Comparison of ENCODE assay signal across 9 cellular contexts in the genomic region with DNA sequence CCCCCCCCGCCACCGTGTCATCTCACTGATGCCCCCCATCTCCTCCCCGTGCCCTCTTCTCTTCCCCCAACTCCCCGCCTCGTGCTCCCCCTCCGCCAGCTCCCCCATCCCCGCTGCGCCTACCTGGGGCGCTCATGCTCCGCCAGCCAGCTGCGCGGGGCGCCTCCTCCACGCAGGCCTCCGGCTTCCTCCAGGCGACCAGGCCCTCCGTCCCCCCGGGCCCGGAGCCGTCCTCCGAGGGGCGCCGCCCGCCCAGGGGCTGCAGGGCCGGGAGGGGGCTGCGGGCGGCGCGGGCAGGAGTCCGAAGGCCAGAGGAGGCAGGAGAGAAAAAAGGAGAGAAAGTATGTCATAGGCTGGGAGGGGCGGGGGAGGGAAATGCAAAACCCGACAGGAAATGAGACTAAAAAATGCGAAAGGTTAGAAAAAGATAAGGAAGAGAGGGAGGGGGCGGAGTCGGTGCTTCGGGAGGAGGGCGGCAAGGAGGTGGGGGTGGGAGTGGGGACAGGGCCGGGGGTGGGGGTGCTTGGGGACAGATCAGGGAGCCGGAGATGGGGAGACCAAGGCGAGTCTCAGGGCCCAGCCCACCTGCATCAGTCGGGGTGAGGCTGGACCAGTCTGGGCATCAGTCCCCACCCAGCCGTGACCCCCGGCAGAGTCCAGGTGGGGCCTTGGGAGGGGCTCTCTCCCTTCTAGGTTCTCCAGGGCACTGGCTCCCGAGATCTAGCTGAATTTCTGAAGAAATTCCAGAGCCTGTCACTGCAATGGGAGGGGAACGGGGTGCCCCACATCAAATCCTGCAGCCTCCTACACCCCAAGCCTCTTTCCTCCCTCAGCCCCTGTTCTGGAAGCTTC. TPM values are rescaled to one million over a fixed set of nuclear protein-coding genes. Genes with fewer than 3 reads are reported as not detected.
DNase-seq lines count a peak whose midpoint lies in the region; ATAC-seq and TF ChIP-seq lines count a peak whose summit lies in the region.
"Had no signal": no experiment of that assay in that cellular context is flagged by ENCODE, and none has a peak within 500 bp of the region (broad histone marks: within the 10 kb centered on the region; RNA-seq: fewer than 3 reads in every experiment).

Gene CARD11 (minus strand): TSS at position 324 of the 852 bp plus-strand sequence. CDS start 85,361 bp downstream, outside the sequence.

- DNase-seq in activated T-helper 2 cell treated with anti-CD3 and anti-CD28 coated beads, Interferon-gamma antibody, Interleukin-2, Interleukin-4, amounts not matched to agents 10 μg/mL and 5 μg/mL and 100 μg/mL, durations not matched to agents 14 hours and 24 hours and 36 hours (ENCODE audit: low spot score), result peak; percentile 55
- DNase-seq in left lung (no peak), WERI-Rb-1 (no peak), NCI-H524 treated with DMSO at 0.1 percent for 48 hours (lab: John Stamatoyannopoulos, UW) (no peak), COLO829 (ENCODE audit: low spot score) (no peak)

- peak within 1 kb of the TSS; percentile 88 for H3K27ac Mint-ChIP-seq in activated T-helper 2 cell treated with anti-CD3 and anti-CD28 coated beads, Interferon-gamma antibody, Interleukin-2, Interleukin-4, amounts not matched to agents 10 μg/mL and 5 μg/mL and 100 μg/mL, durations not matched to agents 14 hours and 24 hours and 36 hours

- no peaks in the 10 kb centered on the region for H3K9me3 Mint-ChIP-seq in activated T-helper 2 cell treated with anti-CD3 and anti-CD28 coated beads, Interferon-gamma antibody, Interleukin-2, Interleukin-4, amounts not matched to agents 10 μg/mL and 5 μg/mL and 100 μg/mL, durations not matched to agents 14 hours and 24 hours and 36 hours

- intact Hi-C loops in activated T-helper 2 cell treated with anti-CD3 and anti-CD28 coated beads, Interferon-gamma antibody, Interleukin-2, Interleukin-4, amounts not matched to agents 10 μg/mL and 5 μg/mL and 100 μg/mL, durations not matched to agents 14 hours and 24 hours and 36 hours (cut with micrococcal nuclease), result loop anchor here (1.0 to 10.0 kb wide), 5 partner anchors 15 to 89 kb away; no protein-coding TSS in a partner anchor
- intact Hi-C loops in left lung (cut with DNase I), result no loop called here

- H3K4me1 ChIP-seq in left lung (no peaks in the 10 kb centered on the region), urinary bladder (ENCODE audit: insufficient read depth) (no peaks in the 10 kb centered on the region)

- peak within 1 kb of the TSS; percentile 87 for H3K4me3 Mint-ChIP-seq in activated T-helper 2 cell treated with anti-CD3 and anti-CD28 coated beads, Interferon-gamma antibody, Interleukin-2, Interleukin-4, amounts not matched to agents 10 μg/mL and 5 μg/mL and 100 μg/mL, durations not matched to agents 14 hours and 24 hours and 36 hours (ENCODE audit: low read depth)

- peaks cover 35% of the 10 kb centered on the region for H3K36me3 Mint-ChIP-seq in activated T-helper 2 cell treated with anti-CD3 and anti-CD28 coated beads, Interferon-gamma antibody, Interleukin-2, Interleukin-4, amounts not matched to agents 10 μg/mL and 5 μg/mL and 100 μg/mL, durations not matched to agents 14 hours and 24 hours and 36 hours (ENCODE audit: low read depth)

- ATAC-seq in GM18909 (IDR thresholded peaks at IDR 0.05; ENCODE audit: poor library complexity, unreplicated experiment) (peak; percentile 35), left lung (peak; percentile 15)

- peak within 1 kb of the TSS; percentile 73 for H3K27ac ChIP-seq in KOPT-K1 (ENCODE audit: low read depth, low read length, poor library complexity, severe bottlenecking)
- H3K27ac ChIP-seq in left lung, result no peak within 1 kb of the TSS
- peak within 1 kb of the TSS; percentile 73 for H3K27ac ChIP-seq in urinary bladder (ENCODE audit: low read depth)
- no peak within 1 kb of the TSS for H3K27ac ChIP-seq in WERI-Rb-1

- H3K27me3 ChIP-seq in left lung, result peaks cover 0 to 30% of the 10 kb centered on the region in 2 donors
- no peaks in the 10 kb centered on the region for H3K27me3 ChIP-seq in WERI-Rb-1 (ENCODE audit: insufficient read depth, low read depth, severe bottlenecking)

- no peaks in the 10 kb centered on the region for H3K36me3 ChIP-seq in KOPT-K1 (ENCODE audit: insufficient read depth, low read length)
- no peaks in the 10 kb centered on the region for H3K36me3 ChIP-seq in left lung
- no peaks in the 10 kb centered on the region for H3K36me3 ChIP-seq in urinary bladder (ENCODE audit: insufficient read depth)
- no peaks in the 10 kb centered on the region for H3K36me3 ChIP-seq in WERI-Rb-1

- H3K9me3 ChIP-seq in KOPT-K1 (ENCODE audit: insufficient read depth, low read length, poor library complexity, severe bottlenecking) (no peaks in the 10 kb centered on the region), left lung (no peaks in the 10 kb centered on the region), WERI-Rb-1 (ENCODE audit: severe bottlenecking) (no peaks in the 10 kb centered on the region)

- H3K4me3 ChIP-seq in left lung, result peak within 1 kb of the TSS in 1 of 2 donors; percentile 21
- peak within 1 kb of the TSS; percentile 58 for H3K4me3 ChIP-seq in urinary bladder (ENCODE audit: low read depth, low read length)
- no peak within 1 kb of the TSS for H3K4me3 ChIP-seq in WERI-Rb-1 (ENCODE audit: low read depth, low read length)

- WGBS in urinary bladder, result 9% methylated on average over 45 of the region's 45 CpGs

- no peaks in the 10 kb centered on the region for H3K27me3 Mint-ChIP-seq in activated T-helper 2 cell treated with anti-CD3 and anti-CD28 coated beads, Interferon-gamma antibody, Interleukin-2, Interleukin-4, amounts not matched to agents 10 μg/mL and 5 μg/mL and 100 μg/mL, durations not matched to agents 14 hours and 24 hours and 36 hours (ENCODE audit: low read depth)

- peaks cover 29% of the 10 kb centered on the region for H3K4me1 Mint-ChIP-seq in activated T-helper 2 cell treated with anti-CD3 and anti-CD28 coated beads, Interferon-gamma antibody, Interleukin-2, Interleukin-4, amounts not matched to agents 10 μg/mL and 5 μg/mL and 100 μg/mL, durations not matched to agents 14 hours and 24 hours and 36 hours (ENCODE audit: low read depth)

- no peak for TF ChIP-seq CTCF in left lung (IDR thresholded peaks at IDR 0.05)
- no peak for TF ChIP-seq CTCF in WERI-Rb-1 (IDR thresholded peaks at IDR 0.05; ENCODE audit: low read depth, low read length)

RNA-seq across cellular contexts. Expression of gene CARD11, which starts in this region (rescaled TPM):
- 72.8 and 74.1 TPM in 2 replicates for total RNA-seq in activated T-helper 2 cell treated with anti-CD3 and anti-CD28 coated beads, Interferon-gamma antibody, Interleukin-2, Interleukin-4, amounts not matched to agents 10 μg/mL and 5 μg/mL and 100 μg/mL, durations not matched to agents 14 hours and 24 hours and 36 hours
- 1 to 10 TPM; 4.7 to 8.1 TPM for total RNA-seq in left lung
- total RNA-seq in urinary bladder, result 5.0 TPM
- 5.4 TPM for polyA plus RNA-seq in urinary bladder
- total RNA-seq: RPMI7951 had no signal

Comparison
In these comparisons a context has a peak if more than half of its experiments do, and no peak if none do; other contexts are left out.
1. H3K27ac ChIP-seq: peak in KOPT-K1 (single experiment) and urinary bladder (single experiment); none in left lung (0 of 2) and WERI-Rb-1 (single experiment).